Comparison of ENCODE assay signal across 9 cellular contexts in the genomic region with DNA sequence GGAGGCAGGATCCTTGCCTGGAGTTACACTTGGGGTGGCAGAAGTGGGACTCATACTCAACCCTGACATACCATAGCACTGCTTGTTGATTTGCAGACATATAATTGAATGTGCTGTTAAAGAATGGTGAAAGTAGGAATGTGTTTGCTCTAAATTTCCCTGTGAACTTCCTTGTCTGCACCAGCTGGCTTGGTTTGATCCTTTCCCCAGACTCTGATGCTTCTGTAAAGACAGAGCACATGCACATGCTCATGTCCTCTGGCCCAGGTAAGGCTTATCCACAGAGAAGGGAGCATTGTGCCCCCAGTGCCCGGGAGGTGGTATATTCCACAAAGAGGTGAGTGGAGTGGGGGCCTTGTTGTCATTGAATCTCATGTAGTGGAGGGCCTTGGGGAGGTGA.
"Had no signal": no experiment of that assay in that cellular context is flagged by ENCODE, and none has a peak within 500 bp of the region (broad histone marks: within the 10 kb centered on the region; RNA-seq: fewer than 3 reads in every experiment).

No MANE protein-coding gene starts in this region.

- FAIRE-seq: HTR-8/SVneo had no signal

- H3K36me3 ChIP-seq: HAP-1 had no signal

- H3K9me3 ChIP-seq: HAP-1 had no signal

- H3K4me2 ChIP-seq: KMS-11 had no signal

- ATAC-seq: HCT116 had no signal

- H3K4me1 ChIP-seq: HAP-1 had no signal

- H3K9ac ChIP-seq: GM23248, KMS-11 had no signal

- DNase-seq: GM23248, GOT3, H7, HFFc6, KBM-7 had no signal

- H3K4me3 ChIP-seq: GM23248, HAP-1 had no signal

- H2AFZ ChIP-seq: GM23248 had no signal

- H3K27ac ChIP-seq: GM23248, KMS-11 had no signal
